Comparison of ENCODE assay signal across 18 cellular contexts in the genomic region with DNA sequence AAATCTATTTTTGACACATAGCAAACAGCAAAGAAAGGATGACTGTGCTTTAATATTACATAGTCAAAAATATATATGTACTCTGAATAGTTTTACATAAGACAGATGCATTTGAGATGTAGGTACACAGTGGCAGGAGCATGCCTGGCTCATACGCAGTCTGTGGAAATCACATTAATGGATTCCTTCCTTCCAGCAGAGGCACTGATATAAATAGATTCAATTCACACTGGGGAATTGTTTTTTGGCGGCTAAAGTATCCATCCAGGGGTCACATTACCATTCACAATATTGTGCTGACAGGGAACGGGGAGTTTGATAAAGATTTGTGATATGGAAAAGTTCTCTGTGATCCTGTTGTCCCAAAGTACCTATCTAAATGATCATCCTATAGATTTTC.
DNase-seq lines count a peak whose midpoint lies in the region; ATAC-seq, FAIRE-seq and TF ChIP-seq lines count a peak whose summit lies in the region.
"Had no signal": no experiment of that assay in that cellular context is flagged by ENCODE, and none has a peak within 500 bp of the region (broad histone marks: within the 10 kb centered on the region; RNA-seq: fewer than 3 reads in every experiment).

No MANE protein-coding gene starts in this region.

- no peak overlapping the region for H3K4me2 ChIP-seq in endothelial cell of umbilical vein (ENCODE audit: insufficient read depth, low read length)

- CTCF ChIA-PET in endothelial cell of umbilical vein (lab: Charles Lee) = interaction anchor here (1.1 to 2.7 kb wide), 2 partner anchors 14 to 29 kb away, joined by 3 to 8 read pairs; no protein-coding TSS in a partner anchor

- intact Hi-C loops in Right ventricle myocardium superior (cut with DNase I) (no loop called here), Right ventricle myocardium inferior (cut with DNase I) (no loop called here), endothelial cell of umbilical vein (cut with micrococcal nuclease) (no loop called here), left ventricle myocardium superior (cut with micrococcal nuclease) (no loop called here)

- no peak overlapping the region for H3K4me3 ChIP-seq in endothelial cell of umbilical vein (replicated peaks in 1 of 3; ENCODE audit: insufficient read depth in 1 of 3, low read depth in 1 of 3, low read length in 3 of 3)

- H3K36me3 ChIP-seq in endothelial cell of umbilical vein (ENCODE audit: control insufficient read depth in 2 of 2, extremely low read depth in 1 of 2, insufficient read depth in 2 of 2, low read length in 2 of 2) = no peaks in the 10 kb centered on the region

- POLR2A ChIA-PET in endothelial cell of umbilical vein (lab: Charles Lee) = no interaction called here

- no TSS peak for BruUV-seq in endothelial cell of umbilical vein (replicated peaks; lab: Mats Ljungman, UMichigan)

- peak; percentile 75 for ATAC-seq in Right ventricle myocardium superior (ENCODE audit: poor library complexity)
- ATAC-seq in Right ventricle myocardium inferior = no peak
- peak; percentile 67 for ATAC-seq in left ventricle myocardium superior
- no peak for ATAC-seq in GM21717 (IDR thresholded peaks at IDR 0.05; ENCODE audit: unreplicated experiment)

- no peak for TF ChIP-seq CTCF in endothelial cell of umbilical vein (IDR thresholded peaks at IDR 0.05; ENCODE audit: extremely low read depth in 1 of 2, insufficient read depth in 1 of 2, low read depth in 1 of 2, low read length in 2 of 2)

- H2AFZ ChIP-seq in endothelial cell of umbilical vein (ENCODE audit: low read depth, low read length) = no peak overlapping the region

- H3K9me3 ChIP-seq in endothelial cell of umbilical vein (replicated peaks; ENCODE audit: control insufficient read depth, insufficient read depth, low read length) = no peaks in the 10 kb centered on the region

- H3K27ac ChIP-seq in endothelial cell of umbilical vein (ENCODE audit: insufficient read depth, low read depth, low read length) = no peak overlapping the region

- H3K9me1 ChIP-seq in endothelial cell of umbilical vein (replicated peaks; ENCODE audit: control insufficient read depth, extremely low read depth, insufficient read depth, low read length) = no peaks in the 10 kb centered on the region

- no peaks in the 10 kb centered on the region for H4K20me1 ChIP-seq in endothelial cell of umbilical vein (replicated peaks; ENCODE audit: control insufficient read depth, extremely low read depth, insufficient read depth, low read length)

- DNase-seq in Right ventricle myocardium superior = no peak
- no peak for DNase-seq in Right ventricle myocardium inferior (ENCODE audit: missing footprints)
- peak; percentile 31 for DNase-seq in endothelial cell of umbilical vein (ENCODE audit: low read depth, low spot score)
- DNase-seq in left ventricle myocardium superior = no peak
- no peak for DNase-seq in NCI-H2029 treated with DMSO at 0.1 percent for 48 hours (lab: John Stamatoyannopoulos, UW)
- DNase-seq in GM19239 (ENCODE audit: insufficient read length, low spot score) = no peak
- DNase-seq: C1 segment of cervical spinal cord; CD4-positive, alpha-beta memory T cell; COR-L47; DMS153; DMS79 treated with DMSO at 0.1 percent for 48 hours; EL; GOT3; H9 had no signal

- dilution Hi-C loops in endothelial cell of umbilical vein (cut with MboI; ENCODE audit: extremely low pct_ligation_motif_present, low sequenced_read_pairs) = no loop called here

- no peak overlapping the region for H3K9ac ChIP-seq in endothelial cell of umbilical vein (replicated peaks; ENCODE audit: extremely low read depth, insufficient read depth, low read length)

- no peaks in the 10 kb centered on the region for H3K4me1 ChIP-seq in endothelial cell of umbilical vein (ENCODE audit: control insufficient read depth, extremely low read depth, insufficient read depth, low read length)

- no peaks in the 10 kb centered on the region for H3K27me3 ChIP-seq in endothelial cell of umbilical vein (ENCODE audit: control insufficient read depth in 2 of 2, insufficient read depth in 2 of 2, low read length in 2 of 2)

- no peaks in the 10 kb centered on the region for H3K79me2 ChIP-seq in endothelial cell of umbilical vein (ENCODE audit: control insufficient read depth, insufficient read depth, low read length)

- FAIRE-seq in endothelial cell of umbilical vein (lab: Jason Lieb, UNC) (peak; percentile 15), GM19239 (lab: Jason Lieb, UNC) (no peak)
- FAIRE-seq: A204.1, D721Med, G401.6 had no signal

- no peak for TF ChIP-seq POLR2A in endothelial cell of umbilical vein (IDR thresholded peaks at IDR 0.05; ENCODE audit: low read depth, low read length)

TF ChIP-seq in endothelial cell of umbilical vein, 7 proteins besides CTCF, POLR2A, EP300 and RAD21:
- TF ChIP-seq JUN (IDR thresholded peaks at IDR 0.05; ENCODE audit: borderline replicate concordance, insufficient read depth, insufficient read length, low read depth) = no peak
- TF ChIP-seq MYC (IDR thresholded peaks at IDR 0.05; ENCODE audit: low read depth, low read length) = no peak
- TF ChIP-seq, protein P1, sequence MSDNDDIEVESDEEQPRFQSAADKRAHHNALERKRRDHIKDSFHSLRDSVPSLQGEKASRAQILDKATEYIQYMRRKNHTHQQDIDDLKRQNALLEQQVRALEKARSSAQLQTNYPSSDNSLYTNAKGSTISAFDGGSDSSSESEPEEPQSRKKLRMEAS (IDR thresholded peaks at IDR 0.05; ENCODE audit: insufficient read depth, insufficient read length) = no peak
- TF ChIP-seq POLR2AphosphoS5 (IDR thresholded peaks at IDR 0.05; ENCODE audit: insufficient read depth, low read depth, low read length) = no peak
- no peak for TF ChIP-seq FOS (IDR thresholded peaks at IDR 0.05; ENCODE audit: borderline replicate concordance, insufficient read depth, low read length)

Comparison
In these comparisons a context has a peak if more than half of its experiments do, and no peak if none do; other contexts are left out.
1. ATAC-seq: peak in Right ventricle myocardium superior (single experiment) and left ventricle myocardium superior (single experiment); none in Right ventricle myocardium inferior (single experiment) and GM21717 (single experiment).